In the genomic region with DNA sequence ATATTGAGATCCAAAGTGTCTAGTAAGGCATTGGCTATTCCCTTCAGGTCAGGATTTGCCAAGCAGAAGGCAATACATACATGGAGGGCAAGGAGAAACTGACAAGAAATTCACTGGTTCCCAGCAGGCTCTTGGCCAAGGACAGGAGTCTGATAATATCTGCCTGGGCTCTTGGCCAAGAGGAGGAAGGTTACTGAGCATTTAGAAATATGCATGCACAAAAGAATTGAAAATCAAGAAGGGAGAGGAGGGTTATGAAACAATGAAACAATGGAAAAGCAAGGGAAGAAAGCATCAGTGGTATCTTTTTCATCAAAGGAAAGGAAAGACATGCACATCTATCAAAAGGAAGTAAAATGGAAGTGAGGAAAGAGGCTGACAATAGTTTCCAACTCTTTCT, we compare ENCODE assay signal across 2 cellular contexts.
TF ChIP-seq lines count a peak whose summit lies in the region.

No MANE protein-coding gene starts in this region.

TF ChIP-seq in HCT116, 20 proteins besides CTCF, POLR2A, EP300 and RAD21:
- TF ChIP-seq TCF7L2 (IDR thresholded peaks at IDR 0.05; ENCODE audit: borderline replicate concordance, extremely low read depth, insufficient read depth, insufficient read length) = peak; percentile 75
- TF ChIP-seq, protein P1, sequence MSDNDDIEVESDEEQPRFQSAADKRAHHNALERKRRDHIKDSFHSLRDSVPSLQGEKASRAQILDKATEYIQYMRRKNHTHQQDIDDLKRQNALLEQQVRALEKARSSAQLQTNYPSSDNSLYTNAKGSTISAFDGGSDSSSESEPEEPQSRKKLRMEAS (IDR thresholded peaks at IDR 0.05) = no peak

TF ChIP-seq in endothelial cell of umbilical vein, 7 proteins besides CTCF, POLR2A, EP300 and RAD21:
- TF ChIP-seq POLR2AphosphoS5 (IDR thresholded peaks at IDR 0.05; ENCODE audit: insufficient read depth, low read depth, low read length) (peak; percentile 40), FOS (IDR thresholded peaks at IDR 0.05; ENCODE audit: borderline replicate concordance, insufficient read depth, low read length) (no peak), GATA2 (IDR thresholded peaks at IDR 0.05; ENCODE audit: insufficient read depth, insufficient read length, low read depth, low read length) (peak; percentile 98), EZH2 (IDR thresholded peaks at IDR 0.05; ENCODE audit: borderline replicate concordance, low read depth, low read length, severe bottlenecking) (no peak), JUN (IDR thresholded peaks at IDR 0.05; ENCODE audit: borderline replicate concordance, insufficient read depth, insufficient read length, low read depth) (no peak), MYC (IDR thresholded peaks at IDR 0.05; ENCODE audit: low read depth, low read length) (no peak)
- TF ChIP-seq, protein P1 (IDR thresholded peaks at IDR 0.05; ENCODE audit: insufficient read depth, insufficient read length) = no peak
TF ChIP-seq in endothelial cell of umbilical vein: peak in this region for 2.
